ENCODE assay signal across 30 cellular contexts in the genomic region with DNA sequence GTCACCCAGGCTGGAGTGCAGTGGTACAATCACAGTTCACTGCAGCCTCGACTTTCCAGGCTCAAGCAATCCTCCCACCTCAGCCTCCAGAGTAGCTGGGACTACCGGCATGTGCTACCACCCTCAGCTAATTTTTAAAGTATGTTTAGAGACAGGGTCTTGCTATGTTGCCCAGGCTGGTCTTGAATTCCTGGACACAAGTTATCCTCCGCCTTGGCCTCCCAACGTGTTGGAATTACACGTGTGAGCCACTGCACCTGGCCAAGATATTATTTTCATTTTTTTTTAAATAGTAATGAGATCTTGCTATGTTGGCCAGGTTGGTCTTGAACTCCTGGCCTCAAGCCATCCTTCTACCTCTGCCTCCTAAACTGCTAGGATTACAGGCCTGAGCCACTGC.
"Had no signal": no experiment of that assay in that cellular context is flagged by ENCODE, and none has a peak within 500 bp of the region (broad histone marks: within the 10 kb centered on the region; RNA-seq: fewer than 3 reads in every experiment).

No MANE protein-coding gene starts in this region.

- H3K9me3 ChIP-seq: esophagus squamous epithelium, gastroesophageal sphincter, heart right ventricle had no signal

- H3K36me3 Mint-ChIP-seq: activated naive CD8-positive, alpha-beta T cell had no signal

- H3K4me3 ChIP-seq: coronary artery, esophagus squamous epithelium, gastroesophageal sphincter, heart right ventricle had no signal

- H3K9me3 Mint-ChIP-seq: activated B cell treated with CpG ODN at 0.5 μM for 24 hours; activated CD8-positive, alpha-beta T cell treated with anti-CD3 and anti-CD28 coated beads for 36 hours; activated T-cell treated with anti-CD3 and anti-CD28 coated beads, Interleukin-2, amount 50 U/mL, for 4 hours; activated T-helper 17 cell treated with anti-CD3 and anti-CD28 coated beads, Interleukin-2, amount 50 U/mL, for 72 hours; central memory CD8-positive, alpha-beta T cell; effector memory CD8-positive, alpha-beta T cell had no signal

- ATAC-seq: activated CD4-positive, CD25-positive, alpha-beta regulatory T cell treated with anti-CD3 and anti-CD28 coated beads, Interleukin-2, amount 50 U/mL, for 24 hours; activated CD8-positive, alpha-beta T cell treated with anti-CD3 and anti-CD28 coated beads for 36 hours; activated T-cell treated with anti-CD3 and anti-CD28 coated beads, Interleukin-2, amount 50 U/mL, for 4 hours; activated T-helper 17 cell treated with anti-CD3 and anti-CD28 coated beads, Interleukin-2, amount 50 U/mL, for 72 hours; effector memory CD8-positive, alpha-beta T cell; gastroesophageal sphincter; heart right ventricle had no signal

- H3K27me3 Mint-ChIP-seq: activated B cell treated with CpG ODN at 0.5 μM for 24 hours; activated CD8-positive, alpha-beta T cell treated with anti-CD3 and anti-CD28 coated beads for 36 hours; activated naive CD8-positive, alpha-beta T cell; activated T-helper 17 cell treated with anti-CD3 and anti-CD28 coated beads, Interleukin-2, amount 50 U/mL, for 72 hours; central memory CD8-positive, alpha-beta T cell; effector memory CD8-positive, alpha-beta T cell had no signal

- DNase-seq: activated B cell treated with CpG ODN at 0.5 μM for 24 hours; activated CD4-positive, alpha-beta T cell treated with anti-CD3 and anti-CD28 coated beads for 48 hours; activated CD4-positive, alpha-beta T cell treated with anti-CD3 and anti-CD28 coated beads, Interleukin-2, amount 50 U/mL, for 1 hour; activated CD4-positive, alpha-beta T cell treated with anti-CD3 and anti-CD28 coated beads, Interleukin-2, amount 50 U/mL, for 48 hours; activated CD8-positive, alpha-beta memory T cell treated with anti-CD3 and anti-CD28 coated beads for 24 hours; activated CD8-positive, alpha-beta T cell treated with anti-CD3 and anti-CD28 coated beads for 36 hours; activated effector memory CD4-positive, alpha-beta T cell treated with Interleukin-2 at 50 U/mL for 16 hours; activated gamma-delta T cell treated with Interleukin-2 at 50 U/mL for 16 hours; activated naive CD4-positive, alpha-beta T cell treated with anti-CD3 and anti-CD28 coated beads, Interleukin-2, amount 50 U/mL, for 16 hours; activated naive CD4-positive, alpha-beta T cell treated with Interleukin-2 at 50 U/mL for 16 hours; activated T-cell treated with anti-CD3 and anti-CD28 coated beads, Interleukin-2, amount 50 U/mL, for 4 hours; amniotic stem cell; anterior cingulate cortex; brain microvascular endothelial cell; dermis blood vessel endothelial cell; effector CD4-positive, alpha-beta T cell; effector memory CD8-positive, alpha-beta T cell; esophagus squamous epithelium; foreskin melanocyte; heart right ventricle; T-helper 2 cell had no signal

- H3K27ac Mint-ChIP-seq: activated B cell treated with CpG ODN at 0.5 μM for 24 hours; activated CD8-positive, alpha-beta T cell treated with anti-CD3 and anti-CD28 coated beads for 36 hours; activated naive CD8-positive, alpha-beta T cell; activated T-helper 17 cell treated with anti-CD3 and anti-CD28 coated beads, Interleukin-2, amount 50 U/mL, for 72 hours; effector memory CD8-positive, alpha-beta T cell had no signal

- FAIRE-seq: astrocyte, bronchial epithelial cell had no signal

- H3K27ac ChIP-seq: brain microvascular endothelial cell, coronary artery, esophagus squamous epithelium, gastroesophageal sphincter, VCaP had no signal

- H3K4me3 Mint-ChIP-seq: activated B cell treated with CpG ODN at 0.5 μM for 24 hours; activated CD8-positive, alpha-beta T cell treated with anti-CD3 and anti-CD28 coated beads for 36 hours; activated naive CD8-positive, alpha-beta T cell; activated T-cell treated with anti-CD3 and anti-CD28 coated beads, Interleukin-2, amount 50 U/mL, for 4 hours; activated T-helper 17 cell treated with anti-CD3 and anti-CD28 coated beads, Interleukin-2, amount 50 U/mL, for 72 hours; central memory CD8-positive, alpha-beta T cell had no signal

- H3K36me3 ChIP-seq: brain microvascular endothelial cell, esophagus squamous epithelium, gastroesophageal sphincter, heart right ventricle had no signal
